Comparison of ENCODE assay signal across 11 cellular contexts in the genomic region with DNA sequence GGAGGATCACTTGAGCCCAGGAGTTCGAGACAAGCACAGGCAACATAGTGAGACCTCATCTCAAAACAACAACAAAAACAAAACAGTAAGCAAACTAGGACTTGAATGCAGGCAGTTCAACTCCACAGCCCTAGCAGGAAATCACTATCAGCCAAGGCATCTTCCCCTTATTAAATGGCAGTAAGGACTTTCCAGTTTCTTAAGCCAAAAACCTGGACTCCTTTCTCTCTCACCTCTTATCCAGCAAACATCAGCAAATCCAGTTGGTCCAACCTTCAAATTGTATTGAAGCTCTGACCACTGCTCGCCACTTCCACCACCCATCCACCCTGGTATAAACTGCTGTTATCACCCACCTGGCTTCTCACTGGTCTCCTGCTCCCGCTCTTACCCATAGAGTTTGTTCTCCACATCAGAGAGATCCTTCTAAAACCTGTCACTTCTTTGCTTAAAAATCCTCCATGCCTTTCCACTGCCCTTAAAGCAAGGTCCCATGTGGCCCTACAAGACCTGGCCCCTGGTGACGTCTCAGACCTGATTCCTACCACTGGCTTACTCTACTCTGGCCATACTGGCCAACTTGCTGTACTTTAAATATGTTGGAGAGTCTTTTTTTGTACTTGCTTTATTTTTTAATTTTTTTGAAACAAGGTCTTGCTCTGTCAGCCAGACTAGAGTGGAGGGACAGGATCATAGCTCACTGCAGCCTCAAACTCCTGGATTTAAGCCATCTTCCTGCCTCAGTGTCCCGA. TPM values are rescaled to one million over a fixed set of nuclear protein-coding genes. Genes with fewer than 3 reads are reported as not detected.
A peak's percentile ranks its signal among the peaks of the same experiment; 100 is the strongest.
DNase-seq lines count a peak whose midpoint lies in the region; ATAC-seq and TF ChIP-seq lines count a peak whose summit lies in the region.
"Had no signal": no experiment of that assay in that cellular context is flagged by ENCODE, and none has a peak within 500 bp of the region (broad histone marks: within the 10 kb centered on the region; RNA-seq: fewer than 3 reads in every experiment).

No MANE protein-coding gene starts in this region.

- H3K9me3 Mint-ChIP-seq in brain: peaks cover 0 to 3% (median 0%) of the 10 kb centered on the region in 5 experiments
- no peaks in the 10 kb centered on the region for H3K9me3 Mint-ChIP-seq in naive thymus-derived CD4-positive, alpha-beta T cell

- no peaks in the 10 kb centered on the region for H3K9me3 ChIP-seq in KOPT-K1 (ENCODE audit: insufficient read depth, low read length, poor library complexity, severe bottlenecking)
- no peaks in the 10 kb centered on the region for H3K9me3 ChIP-seq in naive thymus-derived CD4-positive, alpha-beta T cell (ENCODE audit: control insufficient read depth in 2 of 3, low read length in 3 of 3)

- no peak for ATAC-seq in naive thymus-derived CD4-positive, alpha-beta T cell

- POLR2A ChIA-PET in naive thymus-derived CD4-positive, alpha-beta T cell (lab: Charles Lee): no interaction called here

- H3K4me1 ChIP-seq in ACC112 (ENCODE audit: control insufficient read depth, insufficient read depth, low read length, unreplicated experiment): peaks cover 63% of the 10 kb centered on the region
- H3K4me1 ChIP-seq in naive thymus-derived CD4-positive, alpha-beta T cell (ENCODE audit: control insufficient read depth in 2 of 2, insufficient read depth in 2 of 2, low read length in 2 of 2): peaks cover 20 to 25% of the 10 kb centered on the region in 2 donors

- intact Hi-C loops in naive thymus-derived CD4-positive, alpha-beta T cell (cut with micrococcal nuclease): loop anchor here in 1 of 2 donors (1.0 kb wide), 1 partner anchor 9 kb away; no protein-coding TSS in a partner anchor

- no peak overlapping the region for H3K4me3 ChIP-seq in ACC112 (ENCODE audit: low read depth, low read length)
- no peak overlapping the region for H3K4me3 ChIP-seq in naive thymus-derived CD4-positive, alpha-beta T cell (ENCODE audit: low read length)

- TF ChIP-seq CTCF in brain (conservative IDR thresholded peaks at IDR 0.05): no peak

- H3K27ac ChIP-seq in ACC112 (ENCODE audit: low read depth, low read length) (peak overlapping the region; percentile 87), KOPT-K1 (ENCODE audit: low read depth, low read length, poor library complexity, severe bottlenecking) (peak overlapping the region; percentile 49)
- H3K27ac ChIP-seq in naive thymus-derived CD4-positive, alpha-beta T cell (ENCODE audit: low read depth, low read length): peak overlapping the region; percentile 1

- H3K27me3 Mint-ChIP-seq in brain: no peaks in the 10 kb centered on the region
- no peaks in the 10 kb centered on the region for H3K27me3 Mint-ChIP-seq in naive thymus-derived CD4-positive, alpha-beta T cell

- peaks cover 67% of the 10 kb centered on the region for H3K4me1 Mint-ChIP-seq in brain
- peaks cover 37 to 60% (median 56%) of the 10 kb centered on the region in 7 donors for H3K4me1 Mint-ChIP-seq in naive thymus-derived CD4-positive, alpha-beta T cell

- CTCF ChIA-PET in naive thymus-derived CD4-positive, alpha-beta T cell (lab: Charles Lee): interaction anchor here (1.0 to 2.2 kb wide), 2 partner anchors 11 to 29 kb away, joined by 4 to 7 read pairs; no protein-coding TSS in a partner anchor

- no peaks in the 10 kb centered on the region for H3K27me3 ChIP-seq in ACC112 (ENCODE audit: insufficient read depth, low read length)
- no peaks in the 10 kb centered on the region for H3K27me3 ChIP-seq in naive thymus-derived CD4-positive, alpha-beta T cell (ENCODE audit: control insufficient read depth in 2 of 2, insufficient read depth in 2 of 2, low read length in 2 of 2)

- H2AFZ ChIP-seq in ACC112 (ENCODE audit: low read length, unreplicated experiment): no peak overlapping the region

- H3K4me3 Mint-ChIP-seq in brain: no peak overlapping the region
- peak overlapping the region in 1 of 10 donors; percentile 24 for H3K4me3 Mint-ChIP-seq in naive thymus-derived CD4-positive, alpha-beta T cell

- peaks cover 41% of the 10 kb centered on the region for H3K36me3 Mint-ChIP-seq in brain
- peaks cover 0 to 25% (median 20%) of the 10 kb centered on the region in 5 donors for H3K36me3 Mint-ChIP-seq in naive thymus-derived CD4-positive, alpha-beta T cell

- peaks cover 84% of the 10 kb centered on the region for H3K79me2 ChIP-seq in ACC112 (ENCODE audit: control insufficient read depth, insufficient read depth, low read length, unreplicated experiment)

- no peak for DNase-seq in naive thymus-derived CD4-positive, alpha-beta T cell
- no peak for DNase-seq in stimulated activated naive CD4-positive, alpha-beta T cell treated with Interleukin-2 at 50 U/mL for 16 hours (lab: John Stamatoyannopoulos, UW)
- DNase-seq in DMS153 treated with DMSO at 0.1 percent for 48 hours (lab: John Stamatoyannopoulos, UW; ENCODE audit: unreplicated experiment): no peak
- DNase-seq in dermis blood vessel endothelial cell: no peak
- no peak for DNase-seq in COR-L47 (lab: John Stamatoyannopoulos, UW)
- DNase-seq: GOT3, NCI-H526 had no signal

- H3K27ac Mint-ChIP-seq in brain: peak overlapping the region in 3 of 5 experiments; percentile 9 to 82 (median 78)
- H3K27ac Mint-ChIP-seq in naive thymus-derived CD4-positive, alpha-beta T cell: peak overlapping the region; percentile 33 to 91 (median 79)

- peaks cover 17% of the 10 kb centered on the region; the same call in 1 of the 2 replicates for H3K36me3 ChIP-seq in ACC112 (ENCODE audit: insufficient read depth, low read length)
- peaks cover 91% of the 10 kb centered on the region for H3K36me3 ChIP-seq in KOPT-K1 (ENCODE audit: insufficient read depth, low read length)
- peaks cover 0 to 11% (median 3%) of the 10 kb centered on the region in 3 experiments for H3K36me3 ChIP-seq in naive thymus-derived CD4-positive, alpha-beta T cell (ENCODE audit: control insufficient read depth in 2 of 3, insufficient read depth in 3 of 3, low read length in 3 of 3)

RNA-seq across cellular contexts. Expression of a gene that starts 27.6 kb away (rescaled TPM):
- polyA plus RNA-seq in brain (ENCODE audit: insufficient read depth, low read depth, low replicate concordance): 184 TPM
- 100 to 1,000 TPM in 1 of 5 experiments, 10 to 100 TPM in 4; 15.0 to 111 (median 19.4) TPM for total RNA-seq in naive thymus-derived CD4-positive, alpha-beta T cell
- polyA plus RNA-seq in naive thymus-derived CD4-positive, alpha-beta T cell: 10 to 100 TPM; 11.5 to 12.7 TPM
- 46.1 and 62.9 TPM in 2 replicates for total RNA-seq in dermis blood vessel endothelial cell

RNA-seq across cellular contexts. Expression of a gene that starts 44.1 kb away (rescaled TPM):
- 150 TPM for polyA plus RNA-seq in brain (ENCODE audit: insufficient read depth, low read depth, low replicate concordance)
- 10 to 100 TPM in 1 of 5 experiments, under 1 TPM in 4; 0.16 to 84.3 (median 0.43) TPM for total RNA-seq in naive thymus-derived CD4-positive, alpha-beta T cell
- under 1 TPM in 1 of 2 donors, not detected in 1; 0.09 TPM for polyA plus RNA-seq in naive thymus-derived CD4-positive, alpha-beta T cell
- total RNA-seq in dermis blood vessel endothelial cell: 16.5 and 81.7 TPM in 2 replicates

RNA-seq across cellular contexts. Expression of a gene that starts 57.3 kb away (rescaled TPM):
- 6.3 TPM for polyA plus RNA-seq in brain (ENCODE audit: insufficient read depth, low read depth, low replicate concordance)
- not detected for total RNA-seq in naive thymus-derived CD4-positive, alpha-beta T cell
- polyA plus RNA-seq in naive thymus-derived CD4-positive, alpha-beta T cell: not detected
- not detected in 2 replicates for total RNA-seq in dermis blood vessel endothelial cell
- total RNA-seq: bronchial epithelial cell had no signal

Comparison
In these comparisons a context has a peak if more than half of its experiments do, and no peak if none do; other contexts are left out.
1. H3K27ac ChIP-seq: peak in every context shown above with its lines; median percentile 87 in ACC112; 49 in KOPT-K1; 1 in naive thymus-derived CD4-positive, alpha-beta T cell.